Comparison of ENCODE assay signal across 36 cellular contexts in the genomic region with DNA sequence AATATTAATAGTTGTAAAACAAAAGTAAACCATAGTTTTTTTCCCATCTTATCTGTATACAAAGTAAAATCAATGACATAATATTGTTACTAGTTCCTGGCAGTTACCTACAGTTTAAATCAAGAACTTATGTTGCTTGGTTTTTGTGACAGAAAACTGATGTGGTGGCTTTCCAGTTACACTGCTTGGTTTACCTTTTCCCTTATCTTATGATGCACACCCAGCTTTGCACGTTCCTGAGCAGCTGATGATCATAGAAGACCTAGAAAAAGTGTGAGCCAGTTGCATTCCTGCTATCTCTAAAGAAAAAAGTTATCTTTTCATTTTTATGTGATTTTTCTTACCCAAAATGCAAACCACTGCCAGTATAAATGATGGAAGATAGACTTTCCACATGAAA. TPM values are rescaled to one million over a fixed set of nuclear protein-coding genes. Genes with fewer than 3 reads are reported as not detected.
"Had no signal": no experiment of that assay in that cellular context is flagged by ENCODE, and none has a peak within 500 bp of the region (broad histone marks: within the 10 kb centered on the region; RNA-seq: fewer than 3 reads in every experiment).

No MANE protein-coding gene starts in this region.

- H3K9ac ChIP-seq: KMS-11 had no signal

- H3K4me3 ChIP-seq: MG63 had no signal

- DNase-seq: Karpas-422, Kasumi-1, MG63, MM.1S, MV-4-11, NCI-H1048, NCI-H1092, NCI-H1092 treated with DMSO at 0.1 percent for 48 hours, NCI-H1105, NCI-H1105 treated with DMSO at 0.1 percent for 48 hours, NCI-H1417, NCI-H1417 treated with DMSO at 0.1 percent for 48 hours, NCI-H1436, NCI-H1436 treated with DMSO at 0.1 percent for 48 hours, NCI-H146, NCI-H1694, NCI-H1694 treated with DMSO at 0.1 percent for 48 hours, NCI-H187, NCI-H187 treated with DMSO at 0.1 percent for 48 hours, NCI-H1930, NCI-H2029, NCI-H2029 treated with DMSO at 0.1 percent for 48 hours, NCI-H2081, NCI-H2081 treated with DMSO at 0.1 percent for 48 hours, NCI-H2107, NCI-H2171, NCI-H2171 treated with DMSO at 0.1 percent for 48 hours, NCI-H2227 treated with DMSO at 0.1 percent for 48 hours, NCI-H226, NCI-H345, NCI-H446, NCI-H446 treated with DMSO at 0.1 percent for 48 hours, NCI-H510A, NCI-H510A treated with DMSO at 0.1 percent for 48 hours had no signal

- H3K36me3 ChIP-seq: MG63 had no signal

- H3K27me3 ChIP-seq: MG63 had no signal

- H3K27ac ChIP-seq: KMS-11 had no signal

- H3K4me2 ChIP-seq: KMS-11 had no signal

RNA-seq across cellular contexts. Expression of gene LAMP3, which starts 36.4 kb away (rescaled TPM):
- total RNA-seq: LHCN-M2 had no signal
